In genomic region chrX:1395646-1396216, GRCh38 we compare ENCODE assay signal across 15 cellular contexts. TPM values are rescaled to one million over a fixed set of nuclear protein-coding genes. Genes with fewer than 3 reads are reported as not detected.
DNase-seq lines count a peak whose midpoint lies in the region; ATAC-seq and TF ChIP-seq lines count a peak whose summit lies in the region.
"Had no signal": no experiment of that assay in that cellular context is flagged by ENCODE, and none has a peak within 500 bp of the region (broad histone marks: within the 10 kb centered on the region; RNA-seq: fewer than 3 reads in every experiment).

No MANE protein-coding gene starts in this region.

- no peak overlapping the region for H3K27ac ChIP-seq in OCI-LY7 (ENCODE audit: low read depth, low read length, poor library complexity, severe bottlenecking)
- H3K27ac ChIP-seq: hepatocyte had no signal

- H3K4me3 Mint-ChIP-seq in immature natural killer cell (peak overlapping the region in 3 of 5 donors; percentile 20 to 33 (median 23)), type B pancreatic cell (peak overlapping the region; percentile 55)
- H3K4me3 Mint-ChIP-seq in activated CD8-positive, alpha-beta memory T cell treated with anti-CD3 and anti-CD28 coated beads, Interleukin-2, amount 10 ng/mL, durations not matched to agents 7 days and 5 days, result no peak overlapping the region

- CTCF ChIA-PET in OCI-LY7 (lab: Charles Lee; ENCODE audit: unreplicated experiment), result no interaction called here
- CTCF ChIA-PET in activated CD8-positive, alpha-beta memory T cell treated with anti-CD3 and anti-CD28 coated beads, Interleukin-2, amount 10 ng/mL, durations not matched to agents 7 days and 5 days (lab: Charles Lee), result no interaction called here

- no peak overlapping the region for H2AFZ ChIP-seq in OCI-LY7 (ENCODE audit: low read length)
- H2AFZ ChIP-seq: hepatocyte had no signal

- intact Hi-C loops in OCI-LY7 (cut with micrococcal nuclease; ENCODE audit: unreplicated experiment), result no loop called here

- peaks cover 71% of the 10 kb centered on the region for H3K36me3 ChIP-seq in OCI-LY7 (ENCODE audit: insufficient read depth, low read length)

- no peaks in the 10 kb centered on the region for H3K9me2 ChIP-seq in OCI-LY7 (ENCODE audit: insufficient read depth, low read length)

- DNase-seq in activated naive CD4-positive, alpha-beta T cell treated with anti-CD3 and anti-CD28 coated beads, Interleukin-2, amount 50 U/mL, for 72 hours (ENCODE audit: low spot score in 2 of 2), result no peak
- no peak for DNase-seq in activated naive CD4-positive, alpha-beta T cell treated with anti-CD3 and anti-CD28 coated beads, Interleukin-2, amount 50 U/mL, for 16 hours
- DNase-seq in OCI-LY7 (ENCODE audit: low spot score), result no peak
- no peak for DNase-seq in immature natural killer cell
- DNase-seq in type B pancreatic cell (ENCODE audit: extremely low spot score, unreplicated experiment), result no peak
- no peak for DNase-seq in activated CD8-positive, alpha-beta memory T cell treated with anti-CD3 and anti-CD28 coated beads, Interleukin-2, amount 10 ng/mL, durations not matched to agents 7 days and 5 days
- no peak for DNase-seq in kidney glomerular epithelial cell (lab: John Stamatoyannopoulos, UW)
- DNase-seq in NCI-H69 (lab: John Stamatoyannopoulos, UW), result no peak
- DNase-seq: MM.1S, NCI-H2029, NCI-H774 had no signal

- no peaks in the 10 kb centered on the region for H3K9me3 Mint-ChIP-seq in activated naive CD4-positive, alpha-beta T cell treated with anti-CD3 and anti-CD28 coated beads, Interleukin-2, amount 50 U/mL, for 72 hours
- peaks cover 0 to 1% (median 0%) of the 10 kb centered on the region in 6 donors for H3K9me3 Mint-ChIP-seq in immature natural killer cell
- no peaks in the 10 kb centered on the region for H3K9me3 Mint-ChIP-seq in type B pancreatic cell
- no peaks in the 10 kb centered on the region for H3K9me3 Mint-ChIP-seq in activated CD8-positive, alpha-beta memory T cell treated with anti-CD3 and anti-CD28 coated beads, Interleukin-2, amount 10 ng/mL, durations not matched to agents 7 days and 5 days (ENCODE audit: low read depth)

- peaks cover 28 to 31% of the 10 kb centered on the region in 2 donors for H3K36me3 Mint-ChIP-seq in activated naive CD4-positive, alpha-beta T cell treated with anti-CD3 and anti-CD28 coated beads, Interleukin-2, amount 50 U/mL, for 72 hours
- peaks cover 0 to 3% (median 0%) of the 10 kb centered on the region in 3 donors for H3K36me3 Mint-ChIP-seq in immature natural killer cell
- H3K36me3 Mint-ChIP-seq in type B pancreatic cell, result peaks cover 12% of the 10 kb centered on the region
- H3K36me3 Mint-ChIP-seq in activated CD8-positive, alpha-beta memory T cell treated with anti-CD3 and anti-CD28 coated beads, Interleukin-2, amount 10 ng/mL, durations not matched to agents 7 days and 5 days, result peaks cover 18% of the 10 kb centered on the region

- no peak for ATAC-seq in activated naive CD4-positive, alpha-beta T cell treated with anti-CD3 and anti-CD28 coated beads, Interleukin-2, amount 50 U/mL, for 72 hours
- ATAC-seq in activated CD8-positive, alpha-beta memory T cell treated with anti-CD3 and anti-CD28 coated beads, Interleukin-2, amount 10 ng/mL, durations not matched to agents 7 days and 5 days, result no peak
- ATAC-seq: left colon had no signal

- peaks cover 19% of the 10 kb centered on the region for H3K4me1 ChIP-seq in OCI-LY7 (ENCODE audit: insufficient read depth, low read length, poor library complexity, severe bottlenecking)

- H3K27ac Mint-ChIP-seq in activated naive CD4-positive, alpha-beta T cell treated with anti-CD3 and anti-CD28 coated beads, Interleukin-2, amount 50 U/mL, for 72 hours, result peak overlapping the region; percentile 3 to 57
- H3K27ac Mint-ChIP-seq in immature natural killer cell (peak overlapping the region in 3 of 6 donors; percentile 38 to 43 (median 42)), type B pancreatic cell (peak overlapping the region; percentile 28)
- no peak overlapping the region for H3K27ac Mint-ChIP-seq in activated CD8-positive, alpha-beta memory T cell treated with anti-CD3 and anti-CD28 coated beads, Interleukin-2, amount 10 ng/mL, durations not matched to agents 7 days and 5 days

- H4K20me1 ChIP-seq in OCI-LY7 (ENCODE audit: insufficient read depth, low read length), result peaks cover 6% of the 10 kb centered on the region

- no peaks in the 10 kb centered on the region for H3K9me3 ChIP-seq in OCI-LY7 (ENCODE audit: low read length)
- H3K9me3 ChIP-seq: tibial artery had no signal

- H3K27me3 Mint-ChIP-seq in immature natural killer cell (ENCODE audit: low read depth in 3 of 3) (peaks cover 12 to 15% (median 13%) of the 10 kb centered on the region in 3 donors), type B pancreatic cell (no peaks in the 10 kb centered on the region)
- no peaks in the 10 kb centered on the region for H3K27me3 Mint-ChIP-seq in activated CD8-positive, alpha-beta memory T cell treated with anti-CD3 and anti-CD28 coated beads, Interleukin-2, amount 10 ng/mL, durations not matched to agents 7 days and 5 days

- H3K4me1 Mint-ChIP-seq in immature natural killer cell (peaks cover 17 to 18% of the 10 kb centered on the region in 2 donors), type B pancreatic cell (ENCODE audit: unreplicated experiment) (peaks cover 11% of the 10 kb centered on the region)
- H3K4me1 Mint-ChIP-seq in activated CD8-positive, alpha-beta memory T cell treated with anti-CD3 and anti-CD28 coated beads, Interleukin-2, amount 10 ng/mL, durations not matched to agents 7 days and 5 days, result peaks cover 30% of the 10 kb centered on the region

- peak overlapping the region; percentile 96; the same call in 1 of the 2 replicates for H3K4me2 ChIP-seq in OCI-LY7 (ENCODE audit: low read length)
- H3K4me2 ChIP-seq: hepatocyte had no signal

- TF ChIP-seq CTCF in OCI-LY7 (conservative IDR thresholded peaks at IDR 0.05; ENCODE audit: low read length) (no peak), type B pancreatic cell (conservative IDR thresholded peaks at IDR 0.05) (no peak)

- no TSS peak for BruUV-seq in OCI-LY7 (replicated peaks; lab: Mats Ljungman, UMichigan)

- POLR2A ChIA-PET in OCI-LY7 (lab: Charles Lee), result no interaction called here

- no peak overlapping the region for H3K4me3 ChIP-seq in OCI-LY7 (ENCODE audit: low read depth, low read length, poor library complexity, severe bottlenecking)
- H3K4me3 ChIP-seq: hepatocyte, tibial artery had no signal

- H3K79me2 ChIP-seq in OCI-LY7 (ENCODE audit: insufficient read depth, low read depth, low read length), result peaks cover 43% of the 10 kb centered on the region

RNA-seq across cellular contexts. Expression of gene SLC25A6, which starts 3.8 kb away (rescaled TPM):
- total RNA-seq in activated naive CD4-positive, alpha-beta T cell treated with anti-CD3 and anti-CD28 coated beads, Interleukin-2, amount 50 U/mL, for 72 hours, result 100 to 1,000 TPM; 382 to 645 TPM
- total RNA-seq in OCI-LY7 (2014; rRNA removed; shearing (Covaris generic)), result 196 and 211 TPM in 2 replicates
- total RNA-seq in OCI-LY7 (2022) (444 and 492 TPM in 2 replicates), type B pancreatic cell (ENCODE audit: low replicate concordance) (489 and 568 TPM in 2 replicates)
- 100 to 1,000 TPM; 330 to 354 (median 347) TPM for polyA plus RNA-seq in immature natural killer cell
- total RNA-seq in activated CD8-positive, alpha-beta memory T cell treated with anti-CD3 and anti-CD28 coated beads, Interleukin-2, amount 10 ng/mL, durations not matched to agents 7 days and 5 days, result 100 to 1,000 TPM; 204 to 235 TPM

RNA-seq across cellular contexts. Expression of gene ASMTL, which starts 57.0 kb away (rescaled TPM):
- total RNA-seq in activated naive CD4-positive, alpha-beta T cell treated with anti-CD3 and anti-CD28 coated beads, Interleukin-2, amount 50 U/mL, for 72 hours, result 10 to 100 TPM; 54.9 to 58.0 TPM
- total RNA-seq in OCI-LY7 (2014; rRNA removed; shearing (Covaris generic)), result 17.2 and 17.6 TPM in 2 replicates
- total RNA-seq in OCI-LY7 (2022), result 32.8 and 37.0 TPM in 2 replicates
- polyA plus RNA-seq in immature natural killer cell, result 10 to 100 TPM; 58.1 to 68.6 (median 67.1) TPM
- total RNA-seq in type B pancreatic cell (ENCODE audit: low replicate concordance), result 20.2 and 31.5 TPM in 2 replicates
- 10 to 100 TPM; 39.9 to 44.7 TPM for total RNA-seq in activated CD8-positive, alpha-beta memory T cell treated with anti-CD3 and anti-CD28 coated beads, Interleukin-2, amount 10 ng/mL, durations not matched to agents 7 days and 5 days

RNA-seq across cellular contexts. Expression of gene IL3RA, which starts 59.1 kb away (rescaled TPM):
- total RNA-seq in activated naive CD4-positive, alpha-beta T cell treated with anti-CD3 and anti-CD28 coated beads, Interleukin-2, amount 50 U/mL, for 72 hours, result under 1 TPM; 0.41 to 0.73 TPM
- total RNA-seq in OCI-LY7 (2014; rRNA removed; shearing (Covaris generic)), result not detected in 2 replicates
- total RNA-seq in OCI-LY7 (2022) (not detected in 2 replicates), type B pancreatic cell (ENCODE audit: low replicate concordance) (not detected in 2 replicates)
- polyA plus RNA-seq in immature natural killer cell, result 1 to 10 TPM in 2 of 3 donors, under 1 TPM in 1; 0.79 to 5.0 (median 1.5) TPM
- 1 to 10 TPM; 2.8 to 3.1 TPM for total RNA-seq in activated CD8-positive, alpha-beta memory T cell treated with anti-CD3 and anti-CD28 coated beads, Interleukin-2, amount 10 ng/mL, durations not matched to agents 7 days and 5 days
- total RNA-seq: renal cortical epithelial cell had no signal
